ENCODE assay signal across 22 cellular contexts in the genomic region with DNA sequence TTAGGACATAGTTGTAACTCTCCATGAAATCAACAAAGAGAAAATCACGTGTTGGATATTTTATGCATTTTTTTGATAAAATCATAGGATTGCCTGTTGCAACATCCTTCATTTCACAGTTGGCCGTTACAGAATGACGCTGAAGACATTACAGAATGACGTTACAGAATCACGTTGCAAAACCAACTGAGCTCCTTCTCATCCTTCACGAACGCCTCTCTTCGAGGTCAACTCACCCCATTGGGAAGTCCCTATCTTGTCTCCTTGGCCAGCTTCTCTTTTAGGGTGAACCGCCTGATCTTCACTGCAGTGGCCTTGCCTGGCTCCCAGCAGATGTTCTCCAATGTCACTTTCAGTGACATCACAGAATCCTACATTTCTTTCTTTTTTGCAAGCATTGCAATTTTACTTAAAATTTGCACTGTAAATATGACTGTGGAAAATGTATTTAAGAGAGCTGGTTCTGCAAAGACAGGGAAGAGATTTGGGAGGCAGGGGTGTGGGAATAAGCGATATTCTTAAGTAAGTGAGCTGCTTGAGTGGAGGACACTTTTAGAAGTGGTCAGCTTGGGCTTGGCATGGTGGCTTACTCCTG. TPM values are rescaled to one million over a fixed set of nuclear protein-coding genes. Genes with fewer than 3 reads are reported as not detected.
"Had no signal": no experiment of that assay in that cellular context is flagged by ENCODE, and none has a peak within 500 bp of the region (broad histone marks: within the 10 kb centered on the region; RNA-seq: fewer than 3 reads in every experiment).

No MANE protein-coding gene starts in this region.

- H3K36me3 ChIP-seq: heart left ventricle, spleen, transverse colon had no signal

- H3K36me3 Mint-ChIP-seq: natural killer cell; stimulated activated memory B cell treated with anti-CD40 and anti-IgM and Interleukin-4, amounts not matched to agents 10 μg/mL and 1 μg/mL and 100 μg/mL, for 72 hours had no signal

- H3K4me1 Mint-ChIP-seq: natural killer cell had no signal

- H3K9me3 Mint-ChIP-seq: activated naive CD4-positive, alpha-beta T cell treated with anti-CD3 and anti-CD28 coated beads, Interleukin-2, amount 50 U/mL, for 72 hours; activated T-cell treated with anti-CD3 and anti-CD28 coated beads, Interleukin-2, amount 50 U/mL, for 24 hours; natural killer cell; stimulated activated memory B cell treated with anti-CD40 and anti-IgM and Interleukin-4, amounts not matched to agents 10 μg/mL and 1 μg/mL and 100 μg/mL, for 72 hours; T-helper 2 cell treated with Interferon-gamma antibody and Interleukin-4, amounts not matched to agents 5 μg/mL and 100 μg/mL, for 36 hours had no signal

- ATAC-seq: activated naive CD4-positive, alpha-beta T cell treated with anti-CD3 and anti-CD28 coated beads, Interleukin-2, amount 50 U/mL, for 72 hours; body of pancreas; heart left ventricle; mucosa of descending colon; right cardiac atrium; stimulated activated memory B cell treated with anti-CD40 and anti-IgM and Interleukin-4, amounts not matched to agents 10 μg/mL and 1 μg/mL and 100 μg/mL, for 72 hours had no signal

- H3K4me3 ChIP-seq: body of pancreas, coronary artery, heart left ventricle, mucosa of descending colon, spleen, transverse colon had no signal

- H3K27ac ChIP-seq: body of pancreas, coronary artery, heart left ventricle, spleen, transverse colon had no signal

- H3K4me3 Mint-ChIP-seq: activated T-cell treated with anti-CD3 and anti-CD28 coated beads, Interleukin-2, amount 50 U/mL, for 24 hours; natural killer cell; stimulated activated memory B cell treated with anti-CD40 and anti-IgM and Interleukin-4, amounts not matched to agents 10 μg/mL and 1 μg/mL and 100 μg/mL, for 72 hours; T-helper 2 cell treated with Interferon-gamma antibody and Interleukin-4, amounts not matched to agents 5 μg/mL and 100 μg/mL, for 36 hours had no signal

- DNase-seq: activated effector memory CD4-positive, alpha-beta T cell treated with anti-CD3 and anti-CD28 coated beads, Interleukin-2, amount 50 U/mL, for 16 hours; amniotic stem cell; body of pancreas; central memory CD4-positive, alpha-beta T cell; effector CD8-positive, alpha-beta T cell; heart left ventricle; mammary epithelial cell; mucosa of descending colon; natural killer cell; right cardiac atrium; spleen; stimulated activated CD4-positive, alpha-beta T cell treated with anti-CD3 and anti-CD28 coated beads, Interleukin-1b, Interleukin-23, amount 100 ng/mL, for 48 hours; substantia nigra; transverse colon had no signal

- H3K27ac Mint-ChIP-seq: activated naive CD4-positive, alpha-beta T cell treated with anti-CD3 and anti-CD28 coated beads, Interleukin-2, amount 50 U/mL, for 72 hours; activated T-cell treated with anti-CD3 and anti-CD28 coated beads, Interleukin-2, amount 50 U/mL, for 24 hours; natural killer cell; stimulated activated memory B cell treated with anti-CD40 and anti-IgM and Interleukin-4, amounts not matched to agents 10 μg/mL and 1 μg/mL and 100 μg/mL, for 72 hours; T-helper 2 cell treated with Interferon-gamma antibody and Interleukin-4, amounts not matched to agents 5 μg/mL and 100 μg/mL, for 36 hours had no signal

- H3K4me1 ChIP-seq: heart left ventricle, spleen, transverse colon had no signal

- H3K27me3 ChIP-seq: body of pancreas, heart left ventricle, spleen, transverse colon had no signal

- H3K9me3 ChIP-seq: body of pancreas, heart left ventricle, mucosa of descending colon, spleen, transverse colon had no signal

RNA-seq across cellular contexts. Expression of gene KRTAP5-7, which starts 5.0 kb away (rescaled TPM):
- total RNA-seq: activated naive CD4-positive, alpha-beta T cell treated with anti-CD3 and anti-CD28 coated beads, Interleukin-2, amount 50 U/mL, for 72 hours; body of pancreas; heart left ventricle; mammary epithelial cell; right cardiac atrium had no signal
- polyA plus RNA-seq: fibroblast of lung, heart left ventricle, mammary epithelial cell, right cardiac atrium had no signal

RNA-seq across cellular contexts. Expression of gene KRTAP5-8, which starts 5.7 kb away (rescaled TPM):
- total RNA-seq: activated naive CD4-positive, alpha-beta T cell treated with anti-CD3 and anti-CD28 coated beads, Interleukin-2, amount 50 U/mL, for 72 hours; body of pancreas; fibroblast of lung; frontal cortex; heart left ventricle; mammary epithelial cell; natural killer cell; posterior vena cava; right cardiac atrium had no signal
- polyA plus RNA-seq: fibroblast of lung, mammary epithelial cell, right cardiac atrium had no signal

RNA-seq across cellular contexts. Expression of gene KRTAP5-9, which starts 16.1 kb away (rescaled TPM):
- total RNA-seq: activated naive CD4-positive, alpha-beta T cell treated with anti-CD3 and anti-CD28 coated beads, Interleukin-2, amount 50 U/mL, for 72 hours; fibroblast of lung; frontal cortex; heart left ventricle; mammary epithelial cell; right cardiac atrium had no signal
- polyA plus RNA-seq: fibroblast of lung, heart left ventricle, right cardiac atrium had no signal

RNA-seq across cellular contexts. Expression of gene KRTAP5-10, which starts 33.2 kb away (rescaled TPM):
- total RNA-seq: activated naive CD4-positive, alpha-beta T cell treated with anti-CD3 and anti-CD28 coated beads, Interleukin-2, amount 50 U/mL, for 72 hours; body of pancreas; fibroblast of lung; frontal cortex; heart left ventricle; mammary epithelial cell; natural killer cell; posterior vena cava; right cardiac atrium had no signal
- polyA plus RNA-seq: fibroblast of lung, heart left ventricle, mammary epithelial cell, right cardiac atrium had no signal

RNA-seq across cellular contexts. Expression of gene KRTAP5-11, which starts 50.6 kb away (rescaled TPM):
- total RNA-seq: activated naive CD4-positive, alpha-beta T cell treated with anti-CD3 and anti-CD28 coated beads, Interleukin-2, amount 50 U/mL, for 72 hours; body of pancreas; fibroblast of lung; frontal cortex; heart left ventricle; mammary epithelial cell; mucosa of descending colon; natural killer cell; posterior vena cava; right cardiac atrium; spleen; transverse colon had no signal
- polyA plus RNA-seq: fibroblast of lung, heart left ventricle, mammary epithelial cell, right cardiac atrium, spleen had no signal
